Comparison of ENCODE assay signal across 1 cellular context in genomic region chr20:47360489-47361267, GRCh38.
TF ChIP-seq lines count a peak whose summit lies in the region.

No MANE protein-coding gene starts in this region.

TF ChIP-seq in SK-N-SH, 30 proteins besides CTCF, POLR2A, EP300 and RAD21 (continued from another document):
- TF ChIP-seq, protein P1, sequence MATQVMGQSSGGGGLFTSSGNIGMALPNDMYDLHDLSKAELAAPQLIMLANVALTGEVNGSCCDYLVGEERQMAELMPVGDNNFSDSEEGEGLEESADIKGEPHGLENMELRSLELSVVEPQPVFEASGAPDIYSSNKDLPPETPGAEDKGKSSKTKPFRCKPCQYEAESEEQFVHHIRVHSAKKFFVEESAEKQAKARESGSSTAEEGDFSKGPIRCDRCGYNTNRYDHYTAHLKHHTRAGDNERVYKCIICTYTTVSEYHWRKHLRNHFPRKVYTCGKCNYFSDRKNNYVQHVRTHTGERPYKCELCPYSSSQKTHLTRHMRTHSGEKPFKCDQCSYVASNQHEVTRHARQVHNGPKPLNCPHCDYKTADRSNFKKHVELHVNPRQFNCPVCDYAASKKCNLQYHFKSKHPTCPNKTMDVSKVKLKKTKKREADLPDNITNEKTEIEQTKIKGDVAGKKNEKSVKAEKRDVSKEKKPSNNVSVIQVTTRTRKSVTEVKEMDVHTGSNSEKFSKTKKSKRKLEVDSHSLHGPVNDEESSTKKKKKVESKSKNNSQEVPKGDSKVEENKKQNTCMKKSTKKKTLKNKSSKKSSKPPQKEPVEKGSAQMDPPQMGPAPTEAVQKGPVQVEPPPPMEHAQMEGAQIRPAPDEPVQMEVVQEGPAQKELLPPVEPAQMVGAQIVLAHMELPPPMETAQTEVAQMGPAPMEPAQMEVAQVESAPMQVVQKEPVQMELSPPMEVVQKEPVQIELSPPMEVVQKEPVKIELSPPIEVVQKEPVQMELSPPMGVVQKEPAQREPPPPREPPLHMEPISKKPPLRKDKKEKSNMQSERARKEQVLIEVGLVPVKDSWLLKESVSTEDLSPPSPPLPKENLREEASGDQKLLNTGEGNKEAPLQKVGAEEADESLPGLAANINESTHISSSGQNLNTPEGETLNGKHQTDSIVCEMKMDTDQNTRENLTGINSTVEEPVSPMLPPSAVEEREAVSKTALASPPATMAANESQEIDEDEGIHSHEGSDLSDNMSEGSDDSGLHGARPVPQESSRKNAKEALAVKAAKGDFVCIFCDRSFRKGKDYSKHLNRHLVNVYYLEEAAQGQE (IDR thresholded peaks at IDR 0.05; ENCODE audit: low read depth, low read length) = no peak; the same call in 1 of the 2 replicates
- no peak for TF ChIP-seq GABPA (IDR thresholded peaks at IDR 0.05; ENCODE audit: low read depth)
- no peak for TF ChIP-seq MXI1 (IDR thresholded peaks at IDR 0.05; ENCODE audit: low read depth, low read length)
- TF ChIP-seq SIN3A (IDR thresholded peaks at IDR 0.05; ENCODE audit: borderline replicate concordance, low read depth, low read length) = no peak
- TF ChIP-seq FOSL2 (IDR thresholded peaks at IDR 0.05; ENCODE audit: borderline replicate concordance, low read depth) = peak; percentile 12; the same call in 1 of the 2 replicates
- TF ChIP-seq POLR2AphosphoS5 (IDR thresholded peaks at IDR 0.05; ENCODE audit: low read depth, low read length) = peak; percentile 85
- no peak for TF ChIP-seq GATA2 (CRISPR knock-in tag; IDR thresholded peaks at IDR 0.05)
- TF ChIP-seq, protein P2, sequence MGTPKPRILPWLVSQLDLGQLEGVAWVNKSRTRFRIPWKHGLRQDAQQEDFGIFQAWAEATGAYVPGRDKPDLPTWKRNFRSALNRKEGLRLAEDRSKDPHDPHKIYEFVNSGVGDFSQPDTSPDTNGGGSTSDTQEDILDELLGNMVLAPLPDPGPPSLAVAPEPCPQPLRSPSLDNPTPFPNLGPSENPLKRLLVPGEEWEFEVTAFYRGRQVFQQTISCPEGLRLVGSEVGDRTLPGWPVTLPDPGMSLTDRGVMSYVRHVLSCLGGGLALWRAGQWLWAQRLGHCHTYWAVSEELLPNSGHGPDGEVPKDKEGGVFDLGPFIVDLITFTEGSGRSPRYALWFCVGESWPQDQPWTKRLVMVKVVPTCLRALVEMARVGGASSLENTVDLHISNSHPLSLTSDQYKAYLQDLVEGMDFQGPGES (IDR thresholded peaks at IDR 0.05; ENCODE audit: low read depth, low read length) = no peak
- TF ChIP-seq, protein P3, sequence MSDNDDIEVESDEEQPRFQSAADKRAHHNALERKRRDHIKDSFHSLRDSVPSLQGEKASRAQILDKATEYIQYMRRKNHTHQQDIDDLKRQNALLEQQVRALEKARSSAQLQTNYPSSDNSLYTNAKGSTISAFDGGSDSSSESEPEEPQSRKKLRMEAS (IDR thresholded peaks at IDR 0.05; ENCODE audit: low read depth) = peak; percentile 67; the same call in 1 of the 2 replicates
- TF ChIP-seq CHD2 (IDR thresholded peaks at IDR 0.05; ENCODE audit: low read length, partially characterized antibody) = peak; percentile 87
- no peak for TF ChIP-seq USF2 (IDR thresholded peaks at IDR 0.05; ENCODE audit: borderline replicate concordance, low read depth, low read length)
- peak; percentile 34; the same call in 1 of the 2 replicates for TF ChIP-seq YY1 (IDR thresholded peaks at IDR 0.05; ENCODE audit: low read depth)
- TF ChIP-seq TCF12 (IDR thresholded peaks at IDR 0.05) = peak; percentile 73; the same call in 1 of the 2 replicates
- TF ChIP-seq, protein P4, sequence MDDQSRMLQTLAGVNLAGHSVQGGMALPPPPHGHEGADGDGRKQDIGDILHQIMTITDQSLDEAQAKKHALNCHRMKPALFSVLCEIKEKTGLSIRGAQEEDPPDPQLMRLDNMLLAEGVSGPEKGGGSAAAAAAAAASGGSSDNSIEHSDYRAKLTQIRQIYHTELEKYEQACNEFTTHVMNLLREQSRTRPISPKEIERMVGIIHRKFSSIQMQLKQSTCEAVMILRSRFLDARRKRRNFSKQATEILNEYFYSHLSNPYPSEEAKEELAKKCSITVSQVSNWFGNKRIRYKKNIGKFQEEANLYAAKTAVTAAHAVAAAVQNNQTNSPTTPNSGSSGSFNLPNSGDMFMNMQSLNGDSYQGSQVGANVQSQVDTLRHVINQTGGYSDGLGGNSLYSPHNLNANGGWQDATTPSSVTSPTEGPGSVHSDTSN (IDR thresholded peaks at IDR 0.05) = 0 out of 2 replicates have a peak, but pooled peaks have one; percentile 19
- TF ChIP-seq ELF1 (IDR thresholded peaks at IDR 0.05) = no peak
- no peak for TF ChIP-seq MEF2A (IDR thresholded peaks at IDR 0.05; ENCODE audit: borderline replicate concordance, low read depth)
- TF ChIP-seq RXRA (IDR thresholded peaks at IDR 0.05; ENCODE audit: borderline replicate concordance, low read depth) = peak; percentile 37; the same call in 1 of the 2 replicates
